10 cellular contexts compared by ENCODE assay signal in genomic region chr15:41495736-41496599, GRCh38. TPM values are rescaled to one million over a fixed set of nuclear protein-coding genes. Genes with fewer than 3 reads are reported as not detected.
DNase-seq lines count a peak whose midpoint lies in the region; ATAC-seq, FAIRE-seq and TF ChIP-seq lines count a peak whose summit lies in the region.
"Had no signal": no experiment of that assay in that cellular context is flagged by ENCODE, and none has a peak within 500 bp of the region (broad histone marks: within the 10 kb centered on the region; RNA-seq: fewer than 3 reads in every experiment).

No MANE protein-coding gene starts in this region.

- TF ChIP-seq CTCF in SK-N-SH (IDR thresholded peaks at IDR 0.05) (no peak), body of pancreas (IDR thresholded peaks at IDR 0.05) (no peak), HepG2 (CRISPR knock-in tag; IDR thresholded peaks at IDR 0.05) (no peak; the same call in 1 of the 2 replicates), foreskin keratinocyte (conservative IDR thresholded peaks at IDR 0.05) (no peak)

- H3K9me3 Mint-ChIP-seq in stimulated activated naive B cell treated with anti-CD40 and anti-IgM and Interleukin-4, amounts not matched to agents 10 μg/mL and 1 μg/mL and 100 μg/mL, for 72 hours = no peaks in the 10 kb centered on the region

- WGBS in SK-N-SH (ENCODE audit: low lambda C conversion rate) = 97% methylated on average over 26 of the region's 59 CpGs
- 24 to 79% methylated on average over 2 to 59 of the region's 59 CpGs for WGBS in body of pancreas, 2 donors
- 2% methylated on average over 13 of the region's 59 CpGs for WGBS in HepG2 (ENCODE audit: low lambda C conversion rate)

- POLR2A ChIA-PET in SK-N-SH (lab: Yijun Ruan, JAX) (no interaction called here), HepG2 (lab: Yijun Ruan, JAX) (interaction anchor here (0.6 to 1.8 kb wide), 6 partner anchors 12 to 126 kb away, joined by 3 to 12 read pairs (median 6); partner anchors contain the start of gene RPAP1)

- no peaks in the 10 kb centered on the region for H3F3A ChIP-seq in SK-N-SH (replicated peaks; ENCODE audit: insufficient read depth)

- peak overlapping the region; percentile 66 to 75 for H3K4me3 Mint-ChIP-seq in stimulated activated naive B cell treated with anti-CD40 and anti-IgM and Interleukin-4, amounts not matched to agents 10 μg/mL and 1 μg/mL and 100 μg/mL, for 72 hours

- no peaks in the 10 kb centered on the region for H3K36me3 Mint-ChIP-seq in stimulated activated naive B cell treated with anti-CD40 and anti-IgM and Interleukin-4, amounts not matched to agents 10 μg/mL and 1 μg/mL and 100 μg/mL, for 72 hours

- H3K4me1 Mint-ChIP-seq in stimulated activated naive B cell treated with anti-CD40 and anti-IgM and Interleukin-4, amounts not matched to agents 10 μg/mL and 1 μg/mL and 100 μg/mL, for 72 hours = peaks cover 26 to 44% of the 10 kb centered on the region in 2 donors

- H3K4me2 ChIP-seq in SK-N-SH (no peak overlapping the region), HepG2 (ENCODE audit: low read depth, low read length) (peak overlapping the region; percentile 94)

- in situ Hi-C loops in HepG2 (cut with HindIII; ENCODE audit: extremely low pct_ligation_motif_present, low pct_unique_long_range_greater_than_20kb) = no loop called here

- TF ChIP-seq EP300 in SK-N-SH (IDR thresholded peaks at IDR 0.05; ENCODE audit: borderline replicate concordance in 1 of 2, low read depth in 1 of 2, low read length in 1 of 2) (no peak), HepG2 (IDR thresholded peaks at IDR 0.05; ENCODE audit: low read depth in 2 of 2, low read length in 2 of 2) (peak in 1 of 2 experiments; percentile 47; a peak in 1 of 4 replicates), HepG2 (CRISPR knock-in tag; IDR thresholded peaks at IDR 0.05; ENCODE audit: borderline replicate concordance) (peak; percentile 46; the same call in 1 of the 2 replicates)

- H3K36me3 ChIP-seq in SK-N-SH (replicated peaks in 1 of 2; ENCODE audit: control insufficient read depth in 1 of 2, insufficient read depth in 2 of 2, low read length in 1 of 2) = no peaks in the 10 kb centered on the region
- H3K36me3 ChIP-seq in body of pancreas (replicated peaks in 1 of 2; ENCODE audit: insufficient read depth in 1 of 2, low read depth in 2 of 2) = no peaks in the 10 kb centered on the region
- H3K36me3 ChIP-seq in HepG2 (replicated peaks in 1 of 2; ENCODE audit: control insufficient read depth in 1 of 2, insufficient read depth in 2 of 2, low read length in 2 of 2) = peaks cover 2 to 4% of the 10 kb centered on the region in 2 experiments; a peak in 2 of 5 replicates

- peaks cover 6% of the 10 kb centered on the region in 2 experiments; a peak in 3 of 4 replicates for H3K4me1 ChIP-seq in SK-N-SH (ENCODE audit: control insufficient read depth in 1 of 2, insufficient read depth in 2 of 2, low read depth in 1 of 2, low read length in 1 of 2)
- H3K4me1 ChIP-seq in body of pancreas = peaks cover 39% of the 10 kb centered on the region
- H3K4me1 ChIP-seq in HepG2 (ENCODE audit: insufficient read depth, low read length) = peaks cover 31% of the 10 kb centered on the region
- H3K4me1 ChIP-seq in foreskin keratinocyte = no peaks in the 10 kb centered on the region

- no peaks in the 10 kb centered on the region for H3K79me2 ChIP-seq in SK-N-SH (ENCODE audit: insufficient read depth)
- peaks cover 49% of the 10 kb centered on the region for H3K79me2 ChIP-seq in HepG2 (ENCODE audit: insufficient read depth, low read length)

- TF ChIP-seq RAD21 in SK-N-SH (IDR thresholded peaks at IDR 0.05; ENCODE audit: low read length) (no peak), HepG2 (CRISPR knock-in tag; IDR thresholded peaks at IDR 0.05) (peak; percentile 62)

- no peaks in the 10 kb centered on the region for H3K9me3 ChIP-seq in SK-N-SH
- no peaks in the 10 kb centered on the region for H3K9me3 ChIP-seq in body of pancreas
- no peaks in the 10 kb centered on the region for H3K9me3 ChIP-seq in HepG2 (ENCODE audit: low read length)

- FAIRE-seq in HepG2 (lab: Jason Lieb, UNC) = peak; percentile 46
- FAIRE-seq: A204.1 had no signal

- no peak overlapping the region for H3K27ac Mint-ChIP-seq in stimulated activated naive B cell treated with anti-CD40 and anti-IgM and Interleukin-4, amounts not matched to agents 10 μg/mL and 1 μg/mL and 100 μg/mL, for 72 hours

- DNase-seq in SK-N-SH (peak; percentile 30), body of pancreas (peak; percentile 59 to 80 (median 66)), HepG2 (ENCODE audit: low spot score) (peak; percentile 83), foreskin keratinocyte (no peak)
- no peak for DNase-seq in stimulated activated naive B cell treated with anti-CD40 and anti-IgM and Interleukin-4, amounts not matched to agents 10 μg/mL and 1 μg/mL and 100 μg/mL, for 72 hours

- no peak for ATAC-seq in SK-N-SH treated with all-trans-retinoic acid at 6 μM for 48 hours
- ATAC-seq in body of pancreas = peak; percentile 57
- peak; percentile 81 for ATAC-seq in HepG2
- no peak for ATAC-seq in stimulated activated naive B cell treated with anti-CD40 and anti-IgM and Interleukin-4, amounts not matched to agents 10 μg/mL and 1 μg/mL and 100 μg/mL, for 72 hours (replicated peaks)
- ATAC-seq in HG03457 (IDR thresholded peaks at IDR 0.05; ENCODE audit: unreplicated experiment) = no peak
- ATAC-seq in foreskin keratinocyte = no peak
- no peak for ATAC-seq in GM19452 (IDR thresholded peaks at IDR 0.05; ENCODE audit: unreplicated experiment)

- intact Hi-C loops in body of pancreas (cut with DNase I) (no loop called here), HepG2 (cut with micrococcal nuclease; ENCODE audit: unreplicated experiment) (loop anchor here (1.0 kb wide), 1 partner anchor 47 kb away; no protein-coding TSS in a partner anchor)

- BruUV-seq in HepG2 (replicated peaks; lab: Mats Ljungman, UMichigan) = no TSS peak

- H4K20me1 ChIP-seq in SK-N-SH (ENCODE audit: insufficient read depth) (no peaks in the 10 kb centered on the region), HepG2 (ENCODE audit: insufficient read depth, low read length) (no peaks in the 10 kb centered on the region)

- no peak overlapping the region for H2AFZ ChIP-seq in SK-N-SH (ENCODE audit: low read depth)
- H2AFZ ChIP-seq in HepG2 (ENCODE audit: low read length) = no peak overlapping the region

- no peaks in the 10 kb centered on the region for H3K27me3 ChIP-seq in SK-N-SH (ENCODE audit: insufficient read depth)
- H3K27me3 ChIP-seq in body of pancreas = no peaks in the 10 kb centered on the region
- H3K27me3 ChIP-seq in HepG2 (ENCODE audit: control insufficient read depth in 1 of 2, insufficient read depth in 2 of 2, low read length in 2 of 2) = no peaks in the 10 kb centered on the region
- peaks cover 74% of the 10 kb centered on the region for H3K27me3 ChIP-seq in foreskin keratinocyte

- H3K27ac ChIP-seq in SK-N-SH (ENCODE audit: low read depth in 2 of 2, low read length in 1 of 2) (no peak overlapping the region), body of pancreas (peak overlapping the region; percentile 32 to 61 (median 46)), HepG2 (ENCODE audit: extremely low read length, insufficient read depth, low read length) (peak overlapping the region; percentile 97), foreskin keratinocyte (no peak overlapping the region)

- TF ChIP-seq POLR2A in body of pancreas (IDR thresholded peaks at IDR 0.05) (peak in 2 of 3 donors; percentile 14 to 21), HepG2 (IDR thresholded peaks at IDR 0.05; ENCODE audit: insufficient read depth in 1 of 2, low read depth in 2 of 2, low read length in 2 of 2) (peak in 1 of 2 experiments; percentile 71; a peak in 1 of 4 replicates)

- H3K9me2 ChIP-seq in SK-N-SH = no peaks in the 10 kb centered on the region

- no peak overlapping the region for H3K9ac ChIP-seq in SK-N-SH
- peak overlapping the region; percentile 86 for H3K9ac ChIP-seq in HepG2 (ENCODE audit: insufficient read depth, low read depth, low read length)

- H3K27me3 Mint-ChIP-seq in stimulated activated naive B cell treated with anti-CD40 and anti-IgM and Interleukin-4, amounts not matched to agents 10 μg/mL and 1 μg/mL and 100 μg/mL, for 72 hours = peaks cover 54 to 70% of the 10 kb centered on the region in 2 donors

- H3K4me3 ChIP-seq in SK-N-SH (ENCODE audit: low read depth in 2 of 2, low read length in 1 of 2) = no peak overlapping the region
- H3K4me3 ChIP-seq in body of pancreas = no peak overlapping the region
- peak overlapping the region; percentile 78 to 85 (median 83) for H3K4me3 ChIP-seq in HepG2 (replicated peaks in 1 of 3; ENCODE audit: insufficient read depth in 1 of 3, low read depth in 2 of 3, low read length in 3 of 3)

- CTCF ChIA-PET in SK-N-SH (lab: Yijun Ruan, JAX) (interaction anchor here (1.0 to 1.3 kb wide), 2 partner anchors 11 to 108 kb away, joined by 3 read pairs; no protein-coding TSS in a partner anchor), HepG2 (lab: Yijun Ruan, JAX; ENCODE audit: low intra/inter-chr PET ratio, low total read pairs) (no interaction called here)

RNA-seq across cellular contexts. Expression of gene ITPKA, which starts 2.3 kb away (rescaled TPM):
- polyA plus RNA-seq in SK-N-SH (2012; rRNA removed) (1.0 and 2.2 TPM in 2 replicates), HepG2 (2011; rRNA removed) (13.2 and 16.4 TPM in 2 replicates), foreskin keratinocyte (0.55 and 0.62 TPM in 2 replicates)
- 0.60 and 1.1 TPM in 2 replicates for polyA plus RNA-seq in SK-N-SH (2012; cell fraction: cytosol; rRNA removed)
- polyA plus RNA-seq in SK-N-SH (2012; cell fraction: nucleus; rRNA removed) = 4.9 and 7.4 TPM in 2 replicates
- total RNA-seq in body of pancreas (under 1 TPM; 0.33 to 0.52 TPM), HepG2 (2016; rRNA removed; fragmentation: Illumina TruSeq; extraction: Trizol) (29.7 and 41.3 TPM in 2 replicates), foreskin keratinocyte (0.44 and 0.71 TPM in 2 replicates)
- total RNA-seq in HepG2 (2016; cell fraction: cytosol; rRNA removed; fragmentation: Illumina TruSeq; extraction: Trizol; ENCODE audit: low read depth) = 18.2 and 21.9 TPM in 2 replicates
- total RNA-seq in HepG2 (2016; cell fraction: insoluble cytoplasmic fraction; rRNA removed; fragmentation: Illumina TruSeq; extraction: Trizol) = 29.5 and 42.6 TPM in 2 replicates
- 35.6 and 37.8 TPM in 2 replicates for total RNA-seq in HepG2 (2016; cell fraction: membrane; rRNA removed; fragmentation: Illumina TruSeq; extraction: Trizol)
- total RNA-seq in HepG2 (2016; cell fraction: nucleus; rRNA removed; fragmentation: Illumina TruSeq; extraction: Trizol) = 20.4 and 24.5 TPM in 2 replicates
- 16.8 and 21.5 TPM in 2 replicates for polyA plus RNA-seq in HepG2 (2011; cell fraction: cytosol; rRNA removed)
- 31.6 and 37.7 TPM in 2 replicates for polyA plus RNA-seq in HepG2 (2011; cell fraction: nucleus; rRNA removed)
- polyA plus RNA-seq in HepG2 (2012) = 11.4 and 12.0 TPM in 2 replicates
- 20.8 and 23.5 TPM in 2 replicates for polyA plus RNA-seq in HepG2 (2016; cell fraction: cytosol; fragmentation: Illumina TruSeq; extraction: Trizol; ENCODE audit: low read depth)
- 34.6 and 34.9 TPM in 2 replicates for polyA plus RNA-seq in HepG2 (2016; cell fraction: insoluble cytoplasmic fraction; fragmentation: Illumina TruSeq; extraction: Trizol; ENCODE audit: low read depth)
- 30.1 and 33.1 TPM in 2 replicates for polyA plus RNA-seq in HepG2 (2016; cell fraction: membrane; fragmentation: Illumina TruSeq; extraction: Trizol; ENCODE audit: low read depth)
- 50.2 and 55.6 TPM in 2 replicates for polyA plus RNA-seq in HepG2 (2016; cell fraction: nucleus; fragmentation: Illumina TruSeq; extraction: Trizol; ENCODE audit: insufficient read depth, low read depth)
- 1.6 and 25.3 TPM in 2 replicates for polyA minus RNA-seq in HepG2 (2011; rRNA and poly(A)+ RNA removed; ENCODE audit: low replicate concordance)
- polyA minus RNA-seq in HepG2 (2011; cell fraction: cytosol; rRNA and poly(A)+ RNA removed) = 14.9 and 16.9 TPM in 2 replicates
- 6.8 and 9.9 TPM in 2 replicates for polyA minus RNA-seq in HepG2 (2011; cell fraction: nucleus; rRNA and poly(A)+ RNA removed)

RNA-seq across cellular contexts. Expression of gene LTK, which starts 17.7 kb away (rescaled TPM):
- polyA plus RNA-seq in SK-N-SH (2012; rRNA removed) = 0.06 and 0.07 TPM in 2 replicates
- polyA plus RNA-seq in SK-N-SH (2012; cell fraction: cytosol; rRNA removed) = 0.01 and 0.07 TPM in 2 replicates
- polyA plus RNA-seq in SK-N-SH (2012; cell fraction: nucleus; rRNA removed) = 0.87 and 1.6 TPM in 2 replicates
- total RNA-seq in body of pancreas = not detected
- total RNA-seq in HepG2 (2016; rRNA removed; fragmentation: Illumina TruSeq; extraction: Trizol) = not detected in 2 replicates
- not detected in 2 replicates for total RNA-seq in HepG2 (2016; cell fraction: cytosol; rRNA removed; fragmentation: Illumina TruSeq; extraction: Trizol; ENCODE audit: low read depth)
- total RNA-seq in HepG2 (2016; cell fraction: insoluble cytoplasmic fraction; rRNA removed; fragmentation: Illumina TruSeq; extraction: Trizol) = not detected in 2 replicates
- not detected in 2 replicates for total RNA-seq in HepG2 (2016; cell fraction: membrane; rRNA removed; fragmentation: Illumina TruSeq; extraction: Trizol)
- 0.12 TPM in 1 of 2 replicates, not detected in the other for total RNA-seq in HepG2 (2016; cell fraction: nucleus; rRNA removed; fragmentation: Illumina TruSeq; extraction: Trizol)
- 0.01 and 0.05 TPM in 2 replicates for polyA plus RNA-seq in HepG2 (2011; rRNA removed)
- 0.05 TPM in 1 of 2 replicates, not detected in the other for polyA plus RNA-seq in HepG2 (2011; cell fraction: cytosol; rRNA removed)
- polyA plus RNA-seq in HepG2 (2011; cell fraction: nucleus; rRNA removed) = 0.63 and 0.68 TPM in 2 replicates
- 0.19 TPM in 1 of 2 replicates, not detected in the other for polyA plus RNA-seq in HepG2 (2012)
- not detected in 2 replicates for polyA plus RNA-seq in HepG2 (2016; cell fraction: cytosol; fragmentation: Illumina TruSeq; extraction: Trizol; ENCODE audit: low read depth)
- not detected in 2 replicates for polyA plus RNA-seq in HepG2 (2016; cell fraction: insoluble cytoplasmic fraction; fragmentation: Illumina TruSeq; extraction: Trizol; ENCODE audit: low read depth)
- polyA plus RNA-seq in HepG2 (2016; cell fraction: membrane; fragmentation: Illumina TruSeq; extraction: Trizol; ENCODE audit: low read depth) = not detected in 2 replicates
- polyA plus RNA-seq in HepG2 (2016; cell fraction: nucleus; fragmentation: Illumina TruSeq; extraction: Trizol; ENCODE audit: insufficient read depth, low read depth) = not detected in 2 replicates
- 0.37 TPM in 1 of 2 replicates, not detected in the other for polyA minus RNA-seq in HepG2 (2011; rRNA and poly(A)+ RNA removed; ENCODE audit: low replicate concordance)
- polyA minus RNA-seq in HepG2 (2011; cell fraction: cytosol; rRNA and poly(A)+ RNA removed) = not detected in 2 replicates
- polyA minus RNA-seq in HepG2 (2011; cell fraction: nucleus; rRNA and poly(A)+ RNA removed) = not detected in 2 replicates
- total RNA-seq in foreskin keratinocyte = not detected in 2 replicates
- not detected in 2 replicates for polyA plus RNA-seq in foreskin keratinocyte
- total RNA-seq: HT1080 had no signal

RNA-seq across cellular contexts. Expression of gene RPAP1, which starts 48.1 kb away (rescaled TPM):
- 18.0 and 20.2 TPM in 2 replicates for polyA plus RNA-seq in SK-N-SH (2012; rRNA removed)
- polyA plus RNA-seq in SK-N-SH (2012; cell fraction: cytosol; rRNA removed) = 8.4 and 10.4 TPM in 2 replicates
- 54.9 and 55.9 TPM in 2 replicates for polyA plus RNA-seq in SK-N-SH (2012; cell fraction: nucleus; rRNA removed)
- 10 to 100 TPM; 23.1 to 43.5 TPM for total RNA-seq in body of pancreas
- total RNA-seq in HepG2 (2016; rRNA removed; fragmentation: Illumina TruSeq; extraction: Trizol) = 20.6 and 28.1 TPM in 2 replicates
- 2.9 and 4.8 TPM in 2 replicates for total RNA-seq in HepG2 (2016; cell fraction: cytosol; rRNA removed; fragmentation: Illumina TruSeq; extraction: Trizol; ENCODE audit: low read depth)
- total RNA-seq in HepG2 (2016; cell fraction: insoluble cytoplasmic fraction; rRNA removed; fragmentation: Illumina TruSeq; extraction: Trizol) = 19.4 and 24.9 TPM in 2 replicates
- 7.5 and 9.5 TPM in 2 replicates for total RNA-seq in HepG2 (2016; cell fraction: membrane; rRNA removed; fragmentation: Illumina TruSeq; extraction: Trizol)
- 20.1 and 24.6 TPM in 2 replicates for total RNA-seq in HepG2 (2016; cell fraction: nucleus; rRNA removed; fragmentation: Illumina TruSeq; extraction: Trizol)
- polyA plus RNA-seq in HepG2 (2011; rRNA removed) = 15.1 and 16.2 TPM in 2 replicates
- 7.0 and 9.8 TPM in 2 replicates for polyA plus RNA-seq in HepG2 (2011; cell fraction: cytosol; rRNA removed)
- polyA plus RNA-seq in HepG2 (2011; cell fraction: nucleus; rRNA removed) = 56.6 and 66.8 TPM in 2 replicates
- polyA plus RNA-seq in HepG2 (2012) = 26.5 TPM in 2 replicates
- 2.1 and 2.5 TPM in 2 replicates for polyA plus RNA-seq in HepG2 (2016; cell fraction: cytosol; fragmentation: Illumina TruSeq; extraction: Trizol; ENCODE audit: low read depth)
- polyA plus RNA-seq in HepG2 (2016; cell fraction: insoluble cytoplasmic fraction; fragmentation: Illumina TruSeq; extraction: Trizol; ENCODE audit: low read depth) = 15.7 and 22.2 TPM in 2 replicates
- 3.5 and 5.6 TPM in 2 replicates for polyA plus RNA-seq in HepG2 (2016; cell fraction: membrane; fragmentation: Illumina TruSeq; extraction: Trizol; ENCODE audit: low read depth)
- 36.5 and 38.9 TPM in 2 replicates for polyA plus RNA-seq in HepG2 (2016; cell fraction: nucleus; fragmentation: Illumina TruSeq; extraction: Trizol; ENCODE audit: insufficient read depth, low read depth)
- 24.4 and 46.4 TPM in 2 replicates for polyA minus RNA-seq in HepG2 (2011; rRNA and poly(A)+ RNA removed; ENCODE audit: low replicate concordance)
- polyA minus RNA-seq in HepG2 (2011; cell fraction: cytosol; rRNA and poly(A)+ RNA removed) = 13.8 and 16.5 TPM in 2 replicates
- polyA minus RNA-seq in HepG2 (2011; cell fraction: nucleus; rRNA and poly(A)+ RNA removed) = 27.7 and 30.0 TPM in 2 replicates
- total RNA-seq in foreskin keratinocyte = 21.9 and 26.1 TPM in 2 replicates
- polyA plus RNA-seq in foreskin keratinocyte = 17.7 and 20.8 TPM in 2 replicates

Comparison
In these comparisons a context has a peak if more than half of its experiments do, and no peak if none do; other contexts are left out.
1. DNase-seq: peak in SK-N-SH (single experiment), body of pancreas (4 of 4) and HepG2 (single experiment); none in stimulated activated naive B cell treated with anti-CD40 and anti-IgM and Interleukin-4, amounts not matched to agents 10 μg/mL and 1 μg/mL and 100 μg/mL, for 72 hours (single experiment) and foreskin keratinocyte (0 of 2).
2. H3K27ac ChIP-seq: peak in body of pancreas (4 of 4) and HepG2 (single experiment); none in SK-N-SH (0 of 2) and foreskin keratinocyte (single experiment).
3. H3K4me3 ChIP-seq: peak in HepG2 (3 of 3); none in SK-N-SH (0 of 2) and body of pancreas (0 of 2).
4. ATAC-seq: peak in body of pancreas (single experiment) and HepG2 (single experiment); none in SK-N-SH treated with all-trans-retinoic acid at 6 μM for 48 hours (single experiment), stimulated activated naive B cell treated with anti-CD40 and anti-IgM and Interleukin-4, amounts not matched to agents 10 μg/mL and 1 μg/mL and 100 μg/mL, for 72 hours (0 of 2), HG03457 (single experiment), foreskin keratinocyte (single experiment) and GM19452 (single experiment).
5. RNA of gene ITPKA, which starts 2.3 kb away (total RNA-seq): 18.2 to 42.6 TPM in HepG2; 0.44 to 0.71 TPM in foreskin keratinocyte and 0.33 to 0.52 TPM in body of pancreas; every median in the first group is over 10 times any median in the second.
6. Of the 25 proteins assayed by ChIP-seq in both HepG2 and SK-N-SH: peak only in HepG2: ELF1, EP300, FOXJ3, MAX, MXI1, POLR2AphosphoS5 and 6 more; only in SK-N-SH: none; in both: none; in neither: 10; mixed calls (peak in some experiments, not most) for 3.